ENCODE assay signal across 1 cellular context in the genomic region with DNA sequence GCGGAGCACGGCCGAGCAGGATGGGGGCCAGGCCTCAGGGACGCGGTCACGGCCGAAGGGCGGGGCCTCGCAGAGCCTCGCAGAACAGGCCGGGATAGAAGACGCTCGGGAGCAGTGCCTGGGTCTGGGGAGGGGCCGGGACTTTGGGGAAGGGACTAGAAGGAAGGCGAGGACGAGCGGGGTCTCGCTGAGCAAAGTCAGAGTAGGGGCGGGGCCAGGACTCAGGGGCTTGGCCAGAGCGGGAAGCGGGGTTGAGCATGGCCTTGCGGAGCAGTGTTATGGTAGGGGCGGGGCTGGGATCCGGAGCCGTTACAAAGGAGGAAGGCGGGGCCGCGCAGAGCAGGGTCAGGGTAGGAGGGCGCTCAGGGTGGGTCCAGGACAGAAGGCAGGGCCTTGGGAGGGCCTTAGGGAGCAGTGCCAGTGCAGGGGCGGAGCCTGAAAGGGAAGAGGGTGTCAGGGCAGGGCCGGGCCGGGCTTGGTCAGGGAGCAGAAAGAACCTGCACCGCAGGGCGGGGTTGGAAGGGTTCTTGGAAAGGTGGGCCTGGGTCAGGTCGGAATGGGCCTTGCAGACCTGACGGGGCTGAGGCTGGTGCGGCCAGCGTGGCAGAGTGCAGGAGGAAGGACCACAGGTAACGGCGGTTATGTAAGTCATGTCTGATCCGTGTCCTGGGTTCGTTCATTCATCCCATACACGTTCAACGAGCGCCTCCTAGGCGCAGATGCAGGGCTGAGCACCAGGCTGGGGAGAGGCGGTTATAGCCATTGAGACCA.
TF ChIP-seq lines count a peak whose summit lies in the region.

No MANE protein-coding gene starts in this region.

TF ChIP-seq in GM12878, 131 proteins besides CTCF, POLR2A, EP300 and RAD21 (continues in another document):
- TF ChIP-seq BHLHE40 (IDR thresholded peaks at IDR 0.05; ENCODE audit: borderline replicate concordance in 1 of 2, low read depth in 2 of 2, low read length in 1 of 2) (peak in 1 of 2 experiments; percentile 10; a peak in 1 of 4 replicates), HDGF (IDR thresholded peaks at IDR 0.05) (peak; percentile 99), ATF3 (IDR thresholded peaks at IDR 0.05; ENCODE audit: borderline replicate concordance, extremely low read depth, low read depth, low read length) (no peak), MYB (IDR thresholded peaks at IDR 0.05; ENCODE audit: borderline replicate concordance, low read depth, low read length) (no peak), FOS (IDR thresholded peaks at IDR 0.05; ENCODE audit: borderline replicate concordance, extremely low read depth, insufficient read length) (no peak), RCOR1 (conservative IDR thresholded peaks at IDR 0.05; ENCODE audit: low read depth, low read length) (no peak), ZNF274 (IDR thresholded peaks at IDR 0.05; ENCODE audit: insufficient read depth, insufficient read length) (no peak), POLR2AphosphoS2 (IDR thresholded peaks at IDR 0.05; ENCODE audit: low read depth, low read length) (peak; percentile 26; the same call in 1 of the 2 replicates), ZNF24 (IDR thresholded peaks at IDR 0.05) (no peak), RFX5 (IDR thresholded peaks at IDR 0.05; ENCODE audit: low read depth, low read length) (no peak), KAT2A (conservative IDR thresholded peaks at IDR 0.05; ENCODE audit: control insufficient read depth, low read depth, low read length) (no peak), TBL1XR1 (IDR thresholded peaks at IDR 0.05; ENCODE audit: low read depth, low read length) (no peak), ZNF207 (IDR thresholded peaks at IDR 0.05; ENCODE audit: borderline replicate concordance) (no peak), SUPT20H (IDR thresholded peaks at IDR 0.05; ENCODE audit: borderline replicate concordance, control insufficient read depth, low read depth, low read length) (no peak), MTA2 (IDR thresholded peaks at IDR 0.05; ENCODE audit: low read depth) (no peak), PAX5 (IDR thresholded peaks at IDR 0.05; ENCODE audit: borderline replicate concordance, low read depth, low read length) (no peak), FOXK2 (IDR thresholded peaks at IDR 0.05) (no peak), POLR2AphosphoS5 (IDR thresholded peaks at IDR 0.05; ENCODE audit: low read length) (0 out of 2 replicates have a peak, but pooled peaks have one; percentile 48), HSF1 (IDR thresholded peaks at IDR 0.05; ENCODE audit: low read depth, low read length) (no peak), E4F1 (IDR thresholded peaks at IDR 0.05; ENCODE audit: borderline replicate concordance, partially characterized antibody) (no peak), SPI1 (IDR thresholded peaks at IDR 0.05; ENCODE audit: borderline replicate concordance, insufficient read depth, low read depth, low read length) (no peak), LARP7 (IDR thresholded peaks at IDR 0.05) (no peak; the same call in 1 of the 2 replicates), USF1 (IDR thresholded peaks at IDR 0.05; ENCODE audit: borderline replicate concordance, extremely low read length, insufficient read depth, low read depth, low read length) (no peak), USF2 (IDR thresholded peaks at IDR 0.05; ENCODE audit: borderline replicate concordance, low read depth, low read length) (no peak), SIN3A (IDR thresholded peaks at IDR 0.05; ENCODE audit: low read depth, low read length) (no peak), MTA3 (IDR thresholded peaks at IDR 0.05; ENCODE audit: borderline replicate concordance, low read length) (no peak), NBN (IDR thresholded peaks at IDR 0.05) (0 out of 2 replicates have a peak, but pooled peaks have one; percentile 70), RELA (IDR thresholded peaks at IDR 0.05; ENCODE audit: borderline replicate concordance, partially characterized antibody) (no peak), IKZF1 (conservative IDR thresholded peaks at IDR 0.05) (0 out of 2 replicates have a peak, but pooled peaks have one; percentile 9), ESRRA (IDR thresholded peaks at IDR 0.05; ENCODE audit: low read length) (no peak), MEF2A (IDR thresholded peaks at IDR 0.05; ENCODE audit: insufficient read depth, low read depth, low read length) (no peak), BACH1 (IDR thresholded peaks at IDR 0.05; ENCODE audit: borderline replicate concordance) (no peak), YY1 (IDR thresholded peaks at IDR 0.05; ENCODE audit: low read depth, low read length) (0 out of 2 replicates have a peak, but pooled peaks have one; percentile 38), ZNF217 (IDR thresholded peaks at IDR 0.05) (no peak), ATF7 (IDR thresholded peaks at IDR 0.05; ENCODE audit: low read depth) (no peak)
- TF ChIP-seq, protein P1, sequence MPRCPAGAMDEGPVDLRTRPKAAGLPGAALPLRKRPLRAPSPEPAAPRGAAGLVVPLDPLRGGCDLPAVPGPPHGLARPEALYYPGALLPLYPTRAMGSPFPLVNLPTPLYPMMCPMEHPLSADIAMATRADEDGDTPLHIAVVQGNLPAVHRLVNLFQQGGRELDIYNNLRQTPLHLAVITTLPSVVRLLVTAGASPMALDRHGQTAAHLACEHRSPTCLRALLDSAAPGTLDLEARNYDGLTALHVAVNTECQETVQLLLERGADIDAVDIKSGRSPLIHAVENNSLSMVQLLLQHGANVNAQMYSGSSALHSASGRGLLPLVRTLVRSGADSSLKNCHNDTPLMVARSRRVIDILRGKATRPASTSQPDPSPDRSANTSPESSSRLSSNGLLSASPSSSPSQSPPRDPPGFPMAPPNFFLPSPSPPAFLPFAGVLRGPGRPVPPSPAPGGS (IDR thresholded peaks at IDR 0.05; ENCODE audit: borderline replicate concordance, insufficient read depth, low read depth, low read length, poor library complexity, severe bottlenecking), result peak; percentile 47
- TF ChIP-seq, protein P2, sequence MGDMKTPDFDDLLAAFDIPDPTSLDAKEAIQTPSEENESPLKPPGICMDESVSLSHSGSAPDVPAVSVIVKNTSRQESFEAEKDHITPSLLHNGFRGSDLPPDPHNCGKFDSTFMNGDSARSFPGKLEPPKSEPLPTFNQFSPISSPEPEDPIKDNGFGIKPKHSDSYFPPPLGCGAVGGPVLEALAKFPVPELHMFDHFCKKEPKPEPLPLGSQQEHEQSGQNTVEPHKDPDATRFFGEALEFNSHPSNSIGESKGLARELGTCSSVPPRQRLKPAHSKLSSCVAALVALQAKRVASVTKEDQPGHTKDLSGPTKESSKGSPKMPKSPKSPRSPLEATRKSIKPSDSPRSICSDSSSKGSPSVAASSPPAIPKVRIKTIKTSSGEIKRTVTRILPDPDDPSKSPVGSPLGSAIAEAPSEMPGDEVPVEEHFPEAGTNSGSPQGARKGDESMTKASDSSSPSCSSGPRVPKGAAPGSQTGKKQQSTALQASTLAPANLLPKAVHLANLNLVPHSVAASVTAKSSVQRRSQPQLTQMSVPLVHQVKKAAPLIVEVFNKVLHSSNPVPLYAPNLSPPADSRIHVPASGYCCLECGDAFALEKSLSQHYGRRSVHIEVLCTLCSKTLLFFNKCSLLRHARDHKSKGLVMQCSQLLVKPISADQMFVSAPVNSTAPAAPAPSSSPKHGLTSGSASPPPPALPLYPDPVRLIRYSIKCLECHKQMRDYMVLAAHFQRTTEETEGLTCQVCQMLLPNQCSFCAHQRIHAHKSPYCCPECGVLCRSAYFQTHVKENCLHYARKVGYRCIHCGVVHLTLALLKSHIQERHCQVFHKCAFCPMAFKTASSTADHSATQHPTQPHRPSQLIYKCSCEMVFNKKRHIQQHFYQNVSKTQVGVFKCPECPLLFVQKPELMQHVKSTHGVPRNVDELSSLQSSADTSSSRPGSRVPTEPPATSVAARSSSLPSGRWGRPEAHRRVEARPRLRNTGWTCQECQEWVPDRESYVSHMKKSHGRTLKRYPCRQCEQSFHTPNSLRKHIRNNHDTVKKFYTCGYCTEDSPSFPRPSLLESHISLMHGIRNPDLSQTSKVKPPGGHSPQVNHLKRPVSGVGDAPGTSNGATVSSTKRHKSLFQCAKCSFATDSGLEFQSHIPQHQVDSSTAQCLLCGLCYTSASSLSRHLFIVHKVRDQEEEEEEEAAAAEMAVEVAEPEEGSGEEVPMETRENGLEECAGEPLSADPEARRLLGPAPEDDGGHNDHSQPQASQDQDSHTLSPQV (IDR thresholded peaks at IDR 0.05), result no peak
- TF ChIP-seq, protein P3, sequence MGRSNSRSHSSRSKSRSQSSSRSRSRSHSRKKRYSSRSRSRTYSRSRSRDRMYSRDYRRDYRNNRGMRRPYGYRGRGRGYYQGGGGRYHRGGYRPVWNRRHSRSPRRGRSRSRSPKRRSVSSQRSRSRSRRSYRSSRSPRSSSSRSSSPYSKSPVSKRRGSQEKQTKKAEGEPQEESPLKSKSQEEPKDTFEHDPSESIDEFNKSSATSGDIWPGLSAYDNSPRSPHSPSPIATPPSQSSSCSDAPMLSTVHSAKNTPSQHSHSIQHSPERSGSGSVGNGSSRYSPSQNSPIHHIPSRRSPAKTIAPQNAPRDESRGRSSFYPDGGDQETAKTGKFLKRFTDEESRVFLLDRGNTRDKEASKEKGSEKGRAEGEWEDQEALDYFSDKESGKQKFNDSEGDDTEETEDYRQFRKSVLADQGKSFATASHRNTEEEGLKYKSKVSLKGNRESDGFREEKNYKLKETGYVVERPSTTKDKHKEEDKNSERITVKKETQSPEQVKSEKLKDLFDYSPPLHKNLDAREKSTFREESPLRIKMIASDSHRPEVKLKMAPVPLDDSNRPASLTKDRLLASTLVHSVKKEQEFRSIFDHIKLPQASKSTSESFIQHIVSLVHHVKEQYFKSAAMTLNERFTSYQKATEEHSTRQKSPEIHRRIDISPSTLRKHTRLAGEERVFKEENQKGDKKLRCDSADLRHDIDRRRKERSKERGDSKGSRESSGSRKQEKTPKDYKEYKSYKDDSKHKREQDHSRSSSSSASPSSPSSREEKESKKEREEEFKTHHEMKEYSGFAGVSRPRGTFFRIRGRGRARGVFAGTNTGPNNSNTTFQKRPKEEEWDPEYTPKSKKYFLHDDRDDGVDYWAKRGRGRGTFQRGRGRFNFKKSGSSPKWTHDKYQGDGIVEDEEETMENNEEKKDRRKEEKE (IDR thresholded peaks at IDR 0.05), result no peak
- TF ChIP-seq, protein P4, sequence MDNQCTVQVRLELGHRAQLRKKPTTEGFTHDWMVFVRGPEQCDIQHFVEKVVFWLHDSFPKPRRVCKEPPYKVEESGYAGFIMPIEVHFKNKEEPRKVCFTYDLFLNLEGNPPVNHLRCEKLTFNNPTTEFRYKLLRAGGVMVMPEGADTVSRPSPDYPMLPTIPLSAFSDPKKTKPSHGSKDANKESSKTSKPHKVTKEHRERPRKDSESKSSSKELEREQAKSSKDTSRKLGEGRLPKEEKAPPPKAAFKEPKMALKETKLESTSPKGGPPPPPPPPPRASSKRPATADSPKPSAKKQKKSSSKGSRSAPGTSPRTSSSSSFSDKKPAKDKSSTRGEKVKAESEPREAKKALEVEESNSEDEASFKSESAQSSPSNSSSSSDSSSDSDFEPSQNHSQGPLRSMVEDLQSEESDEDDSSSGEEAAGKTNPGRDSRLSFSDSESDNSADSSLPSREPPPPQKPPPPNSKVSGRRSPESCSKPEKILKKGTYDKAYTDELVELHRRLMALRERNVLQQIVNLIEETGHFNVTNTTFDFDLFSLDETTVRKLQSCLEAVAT (IDR thresholded peaks at IDR 0.05), result peak; percentile 11; the same call in 1 of the 2 replicates
